22 cellular contexts compared by ENCODE assay signal in the genomic region with DNA sequence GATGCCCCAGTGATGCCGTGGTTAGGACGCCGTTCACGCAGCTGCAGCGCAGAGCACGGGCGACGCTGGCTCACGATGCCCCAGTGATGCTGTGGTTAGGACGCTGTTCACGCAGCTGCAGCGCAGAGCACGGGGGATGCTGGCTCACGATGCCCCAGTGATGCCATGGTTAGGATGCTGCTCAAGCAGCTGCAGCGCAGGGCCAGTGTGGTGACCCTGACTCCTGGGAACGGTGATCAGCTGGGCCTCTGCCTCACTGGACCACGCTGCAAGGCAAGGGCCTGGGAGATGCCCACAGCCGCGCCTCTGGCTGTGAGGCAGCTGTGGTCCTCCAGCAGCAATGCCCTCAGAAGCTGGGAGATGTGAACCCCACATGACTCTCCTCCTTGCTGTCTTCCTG.
DNase-seq lines count a peak whose midpoint lies in the region; ATAC-seq and TF ChIP-seq lines count a peak whose summit lies in the region.
"Had no signal": no experiment of that assay in that cellular context is flagged by ENCODE, and none has a peak within 500 bp of the region (broad histone marks: within the 10 kb centered on the region; RNA-seq: fewer than 3 reads in every experiment).

No MANE protein-coding gene starts in this region.

- H3K27me3 ChIP-seq in DND-41 (ENCODE audit: insufficient read depth, low read length, poor library complexity) (no peaks in the 10 kb centered on the region), osteoblast (ENCODE audit: insufficient read depth, low read length) (no peaks in the 10 kb centered on the region)
- H3K27me3 ChIP-seq: BLaER1 had no signal

- peaks cover 14% of the 10 kb centered on the region for H3K79me2 ChIP-seq in DND-41 (ENCODE audit: insufficient read depth, low read length)
- no peaks in the 10 kb centered on the region for H3K79me2 ChIP-seq in osteoblast (ENCODE audit: insufficient read depth, low read length)

- ATAC-seq in activated CD4-positive, CD25-positive, alpha-beta regulatory T cell treated with anti-CD3 and anti-CD28 coated beads, Interleukin-2, amount 50 U/mL, for 24 hours: no peak
- ATAC-seq in DND-41 (ENCODE audit: insufficient read depth, low read depth) (no peak), GM18909 (IDR thresholded peaks at IDR 0.05; ENCODE audit: poor library complexity, unreplicated experiment) (no peak), GM19463 (IDR thresholded peaks at IDR 0.05; ENCODE audit: unreplicated experiment) (no peak)
- ATAC-seq: GM12878 had no signal

- H3K4me2 ChIP-seq in DND-41 (ENCODE audit: insufficient read depth, low read length): no peak overlapping the region
- H3K4me2 ChIP-seq in osteoblast (ENCODE audit: insufficient read depth, low read length): no peak overlapping the region
- H3K4me2 ChIP-seq: BLaER1 had no signal

- TF ChIP-seq CTCF in DND-41 (IDR thresholded peaks at IDR 0.05; ENCODE audit: borderline replicate concordance, extremely low read depth, low read length, poor library complexity, severe bottlenecking) (no peak), osteoblast (IDR thresholded peaks at IDR 0.05; ENCODE audit: extremely low read depth, low read depth, low read length) (no peak)

- no peak overlapping the region for H2AFZ ChIP-seq in DND-41 (ENCODE audit: low read depth, low read length)
- H2AFZ ChIP-seq in osteoblast (ENCODE audit: low read length): no peak overlapping the region

- H4K20me1 ChIP-seq in DND-41 (ENCODE audit: insufficient read depth, low read length) (peaks cover 11% of the 10 kb centered on the region; the same call in 1 of the 2 replicates), osteoblast (ENCODE audit: insufficient read depth, low read length) (no peaks in the 10 kb centered on the region)
- H4K20me1 ChIP-seq: BLaER1 had no signal

- H3K4me1 ChIP-seq in DND-41 (ENCODE audit: insufficient read depth, low read length) (peaks cover 31% of the 10 kb centered on the region), osteoblast (ENCODE audit: insufficient read depth, low read length) (no peaks in the 10 kb centered on the region)
- H3K4me1 ChIP-seq: HAP-1 had no signal

- DNase-seq in activated CD4-positive, CD25-positive, alpha-beta regulatory T cell treated with anti-CD3 and anti-CD28 coated beads, Interleukin-2, amount 50 U/mL, for 72 hours: peak; percentile 17
- DNase-seq in DND-41 (no peak), mesenteric fat pad (ENCODE audit: low spot score) (peak; percentile 76), osteoblast (ENCODE audit: insufficient read length, low spot score, missing footprints) (peak; percentile 58), COLO829 (ENCODE audit: low spot score) (no peak)
- DNase-seq: Calu3; CD4-positive, alpha-beta T cell; CD8-positive, alpha-beta memory T cell; COR-L47; DMS153; EL; GDM1; GOT3; HFFc6 had no signal

- H3K27ac ChIP-seq in DND-41 (ENCODE audit: low read length) (peak overlapping the region; percentile 43; the same call in 1 of the 2 replicates), osteoblast (ENCODE audit: low read depth, low read length) (no peak overlapping the region)
- H3K27ac ChIP-seq: 22Rv1, BLaER1, C4-2B had no signal

- H3K36me3 ChIP-seq in DND-41 (ENCODE audit: insufficient read depth, low read length): peaks cover 98% of the 10 kb centered on the region
- no peaks in the 10 kb centered on the region for H3K36me3 ChIP-seq in osteoblast (ENCODE audit: insufficient read depth, low read length)
- H3K36me3 ChIP-seq: BLaER1, HAP-1 had no signal

- H3K4me3 ChIP-seq in DND-41 (ENCODE audit: low read depth in 1 of 2, low read length in 2 of 2) (no peak overlapping the region), osteoblast (ENCODE audit: insufficient read depth, low read length) (no peak overlapping the region)
- H3K4me3 ChIP-seq: BLaER1, GM12878, HAP-1 had no signal

- H3K9ac ChIP-seq in DND-41 (ENCODE audit: low read depth, low read length): no peak overlapping the region
- H3K9ac ChIP-seq: BLaER1 had no signal

- H3K9me3 ChIP-seq in DND-41 (ENCODE audit: insufficient read depth, low read length, severe bottlenecking) (no peaks in the 10 kb centered on the region), osteoblast (ENCODE audit: low read depth, low read length) (no peaks in the 10 kb centered on the region)
- H3K9me3 ChIP-seq: BLaER1, HAP-1 had no signal

Comparison
In these comparisons a context has a peak if more than half of its experiments do, and no peak if none do; other contexts are left out.
1. DNase-seq: peak in activated CD4-positive, CD25-positive, alpha-beta regulatory T cell treated with anti-CD3 and anti-CD28 coated beads, Interleukin-2, amount 50 U/mL, for 72 hours (single experiment), mesenteric fat pad (single experiment) and osteoblast (single experiment); none in DND-41 (single experiment) and COLO829 (single experiment).